ENCODE assay signal across 10 cellular contexts in genomic region chr15:45642203-45642932, GRCh38. TPM values are rescaled to one million over a fixed set of nuclear protein-coding genes. Genes with fewer than 3 reads are reported as not detected.
DNase-seq lines count a peak whose midpoint lies in the region; ATAC-seq, FAIRE-seq and TF ChIP-seq lines count a peak whose summit lies in the region.
"Had no signal": no experiment of that assay in that cellular context is flagged by ENCODE, and none has a peak within 500 bp of the region (broad histone marks: within the 10 kb centered on the region; RNA-seq: fewer than 3 reads in every experiment).

No MANE protein-coding gene starts in this region.

- intact Hi-C loops in Calu3 (cut with micrococcal nuclease; ENCODE audit: unreplicated experiment) = no loop called here
- intact Hi-C loops in sigmoid colon (cut with DNase I) = no loop called here

- no peaks in the 10 kb centered on the region for H3K27me3 Mint-ChIP-seq in Calu3 (ENCODE audit: unreplicated experiment)

- H3K9me3 Mint-ChIP-seq in Calu3 (ENCODE audit: low read depth, unreplicated experiment) = no peaks in the 10 kb centered on the region

- H3K36me3 ChIP-seq in sigmoid colon = no peaks in the 10 kb centered on the region
- H3K36me3 ChIP-seq: cardiac muscle cell had no signal

- H3K27ac Mint-ChIP-seq in Calu3 (ENCODE audit: unreplicated experiment) = peak overlapping the region; percentile 66

- no peak for TF ChIP-seq EP300 in sigmoid colon (IDR thresholded peaks at IDR 0.05)

- H3K36me3 Mint-ChIP-seq in Calu3 (ENCODE audit: insufficient read depth, unreplicated experiment) = peaks cover 7% of the 10 kb centered on the region

- peak overlapping the region; percentile 74 to 95 (median 90) for H3K27ac ChIP-seq in sigmoid colon
- H3K27ac ChIP-seq: cardiac muscle cell, SK-N-MC had no signal

- no peak for TF ChIP-seq POLR2A in sigmoid colon (IDR thresholded peaks at IDR 0.05)

- BruUV-seq in Calu3 (replicated peaks; lab: Mats Ljungman, UMichigan) = no TSS peak

- no peak overlapping the region for H3K4me3 ChIP-seq in sigmoid colon
- H3K4me3 ChIP-seq: cardiac muscle cell, SK-N-MC had no signal

- peak; percentile 56 for FAIRE-seq in RCC 7860 (lab: Jason Lieb, UNC)

- DNase-seq in Calu3 (no peak), RCC 7860 (ENCODE audit: low spot score) (peak; percentile 44), fibroblast of peridontal ligament (ENCODE audit: extremely low read depth) (peak; percentile 96), sigmoid colon (peak; percentile 73), NCI-H2029 (lab: John Stamatoyannopoulos, UW) (no peak), H4 (ENCODE audit: low spot score) (no peak)

- H3K27me3 ChIP-seq in sigmoid colon = no peaks in the 10 kb centered on the region

- H3K4me1 ChIP-seq in sigmoid colon = peaks cover 0 to 75% (median 74%) of the 10 kb centered on the region in 4 donors

- TF ChIP-seq CTCF in Calu3 (IDR thresholded peaks at IDR 0.05; ENCODE audit: unreplicated experiment) (no peak), sigmoid colon (IDR thresholded peaks at IDR 0.05) (no peak)

- WGBS in sigmoid colon, 2 donors = 23 to 63% methylated on average over 7 of the region's 7 CpGs

- CTCF ChIA-PET in Calu3 (lab: Charles Lee) = no interaction called here

- H3K4me3 Mint-ChIP-seq in Calu3 (ENCODE audit: low read depth, unreplicated experiment) = peak overlapping the region; percentile 36

- ATAC-seq in HG03025 (IDR thresholded peaks at IDR 0.05; ENCODE audit: low FRiP score, unreplicated experiment) (no peak), HG03196 (IDR thresholded peaks at IDR 0.05; ENCODE audit: unreplicated experiment) (no peak)

- peaks cover 78% of the 10 kb centered on the region for H3K4me1 Mint-ChIP-seq in Calu3 (ENCODE audit: low read depth, unreplicated experiment)

- H3K9me3 ChIP-seq in sigmoid colon = no peaks in the 10 kb centered on the region

RNA-seq across cellular contexts. Expression of gene SQOR, which starts 7.5 kb away (rescaled TPM):
- total RNA-seq in Calu3 (2022) (76.0 and 76.1 TPM in 2 replicates), sigmoid colon (10 to 100 TPM; 60.4 to 83.4 (median 67.7) TPM)
- polyA plus RNA-seq in sigmoid colon = 100 to 1,000 TPM; 275 to 415 (median 355) TPM
- total RNA-seq in H4 (2014; rRNA removed; shearing (Covaris generic)) = 7.5 and 16.1 TPM in 2 replicates

RNA-seq across cellular contexts. Expression of gene BLOC1S6, which starts 55.2 kb away (rescaled TPM):
- total RNA-seq in Calu3 (2022) = 27.7 and 35.0 TPM in 2 replicates
- 10 to 100 TPM; 40.2 to 89.1 (median 74.7) TPM for total RNA-seq in sigmoid colon
- 10 to 100 TPM; 23.2 to 26.4 (median 25.7) TPM for polyA plus RNA-seq in sigmoid colon
- 44.0 and 59.2 TPM in 2 replicates for total RNA-seq in H4 (2014; rRNA removed; shearing (Covaris generic))

Comparison
In these comparisons a context has a peak if more than half of its experiments do, and no peak if none do; other contexts are left out.
1. DNase-seq: peak in RCC 7860 (single experiment), fibroblast of peridontal ligament (single experiment) and sigmoid colon (single experiment); none in Calu3 (single experiment), NCI-H2029 (single experiment) and H4 (single experiment).